Comparison of ENCODE assay signal across 9 cellular contexts in the genomic region with DNA sequence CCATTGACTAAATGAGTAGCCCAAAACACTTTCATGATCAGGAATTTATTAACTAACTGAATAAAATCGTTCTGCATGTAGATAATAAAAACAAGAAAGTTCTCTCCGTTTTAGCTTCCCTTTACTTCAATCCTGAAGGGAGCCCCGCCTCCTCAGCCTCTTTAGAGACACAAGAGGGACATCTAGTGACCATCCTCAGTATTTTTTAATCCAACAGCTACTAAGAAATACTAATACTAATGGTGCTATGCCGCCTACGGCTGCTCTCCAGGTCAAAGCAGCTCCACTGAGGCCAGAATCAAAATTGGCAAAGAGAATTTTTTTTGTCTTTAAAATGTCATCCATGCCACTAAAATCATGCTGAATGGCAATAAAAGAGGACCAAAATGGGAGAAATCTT. TPM values are rescaled to one million over a fixed set of nuclear protein-coding genes. Genes with fewer than 3 reads are reported as not detected.
DNase-seq lines count a peak whose midpoint lies in the region; ATAC-seq and TF ChIP-seq lines count a peak whose summit lies in the region.
"Had no signal": no experiment of that assay in that cellular context is flagged by ENCODE, and none has a peak within 500 bp of the region (broad histone marks: within the 10 kb centered on the region; RNA-seq: fewer than 3 reads in every experiment).

No MANE protein-coding gene starts in this region.

- DNase-seq in NCI-H226: peak; percentile 2
- DNase-seq in astrocyte of the cerebellum (ENCODE audit: low read depth): peak; percentile 36
- DNase-seq in iris pigment epithelial cell (ENCODE audit: low read depth): peak; percentile 63
- peak; percentile 39 to 49 for DNase-seq in thyroid gland
- DNase-seq in NCI-H774 (lab: John Stamatoyannopoulos, UW): no peak

- peak; percentile 55 for TF ChIP-seq CTCF in C4-2B (conservative IDR thresholded peaks at IDR 0.05)
- peak; percentile 45 for TF ChIP-seq CTCF in astrocyte of the cerebellum (IDR thresholded peaks at IDR 0.05; ENCODE audit: low read depth, low read length, missing control alignments)
- peak in 4 of 6 experiments; percentile 39 to 55 (median 46) for TF ChIP-seq CTCF in thyroid gland (IDR thresholded peaks at IDR 0.05)

- H3K36me3 ChIP-seq in thyroid gland: no peaks in the 10 kb centered on the region

- in situ Hi-C loops in astrocyte of the cerebellum (cut with HindIII; ENCODE audit: low sequenced_read_pairs): no loop called here

- peaks cover 17% of the 10 kb centered on the region for H3K27me3 ChIP-seq in thyroid gland

- intact Hi-C loops in thyroid gland (cut with DNase I): no loop called here

- peaks cover 0 to 16% of the 10 kb centered on the region in 2 donors for H3K4me1 ChIP-seq in thyroid gland

- H3K27ac ChIP-seq in C4-2B (no peak overlapping the region), thyroid gland (no peak overlapping the region)

- no peak for TF ChIP-seq POLR2A in thyroid gland (IDR thresholded peaks at IDR 0.05)

- WGBS in thyroid gland, 2 donors: 1% methylated on average over 5 of the region's 5 CpGs

- ATAC-seq in GM18498 (IDR thresholded peaks at IDR 0.05; ENCODE audit: unreplicated experiment) (peak; percentile 66), HG03095 (IDR thresholded peaks at IDR 0.05; ENCODE audit: unreplicated experiment) (peak; percentile 58)

- H3K4me3 ChIP-seq in astrocyte of the cerebellum (ENCODE audit: low read depth, low read length) (no peak overlapping the region), thyroid gland (replicated peaks in 1 of 3) (no peak overlapping the region)

- no peaks in the 10 kb centered on the region for H3K9me3 ChIP-seq in thyroid gland

RNA-seq across cellular contexts. Expression of a gene that starts 3.2 kb away (rescaled TPM):
- under 1 TPM; 0.40 to 0.88 (median 0.52) TPM for total RNA-seq in thyroid gland
- total RNA-seq: activated CD8-positive, alpha-beta memory T cell treated with anti-CD3 and anti-CD28 coated beads for 36 hours had no signal
